ENCODE assay signal across 8 cellular contexts in the genomic region with DNA sequence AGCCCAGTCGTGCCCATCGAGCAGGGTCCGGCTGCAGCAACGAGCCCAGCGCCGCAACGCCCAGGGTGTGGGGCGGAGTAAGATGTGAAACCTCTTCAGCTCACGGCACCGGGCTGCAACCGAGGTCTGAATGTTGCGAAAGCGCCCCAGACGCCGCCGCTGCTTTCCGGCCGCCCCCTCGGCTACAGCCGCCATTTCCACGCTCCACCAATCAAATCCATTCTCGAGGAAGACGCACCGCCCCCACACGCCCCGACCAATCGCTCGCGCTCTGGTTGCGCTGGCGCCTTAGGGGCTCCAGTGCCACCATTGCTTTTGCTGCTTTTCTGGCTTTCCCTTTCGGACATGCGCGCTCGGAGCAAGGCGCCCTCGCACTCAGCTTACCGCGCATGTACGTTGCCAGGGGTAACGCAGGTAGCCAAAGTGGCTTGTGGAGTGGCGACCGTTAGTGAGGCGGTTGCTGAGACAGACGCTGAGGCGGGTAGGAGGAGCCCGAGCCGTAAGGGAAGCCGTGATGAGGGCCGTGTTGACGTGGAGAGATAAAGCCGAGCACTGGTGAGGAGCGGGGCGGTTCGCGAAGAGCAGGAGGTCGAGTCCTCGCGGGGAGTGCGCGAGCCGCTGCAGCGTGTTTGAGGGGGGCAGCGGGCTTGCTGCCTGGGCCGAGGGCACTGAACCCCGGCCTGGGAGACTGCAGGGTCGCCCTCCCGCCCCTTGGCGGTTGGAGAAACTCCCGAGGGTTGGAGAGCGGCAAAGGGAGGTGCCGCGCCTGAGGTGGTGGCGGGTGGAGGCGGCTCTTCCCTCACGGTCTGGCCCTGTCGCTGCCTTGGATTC. TPM values are rescaled to one million over a fixed set of nuclear protein-coding genes. Genes with fewer than 3 reads are reported as not detected.
DNase-seq lines count a peak whose midpoint lies in the region; ATAC-seq, FAIRE-seq and TF ChIP-seq lines count a peak whose summit lies in the region.

A gene with protein sequence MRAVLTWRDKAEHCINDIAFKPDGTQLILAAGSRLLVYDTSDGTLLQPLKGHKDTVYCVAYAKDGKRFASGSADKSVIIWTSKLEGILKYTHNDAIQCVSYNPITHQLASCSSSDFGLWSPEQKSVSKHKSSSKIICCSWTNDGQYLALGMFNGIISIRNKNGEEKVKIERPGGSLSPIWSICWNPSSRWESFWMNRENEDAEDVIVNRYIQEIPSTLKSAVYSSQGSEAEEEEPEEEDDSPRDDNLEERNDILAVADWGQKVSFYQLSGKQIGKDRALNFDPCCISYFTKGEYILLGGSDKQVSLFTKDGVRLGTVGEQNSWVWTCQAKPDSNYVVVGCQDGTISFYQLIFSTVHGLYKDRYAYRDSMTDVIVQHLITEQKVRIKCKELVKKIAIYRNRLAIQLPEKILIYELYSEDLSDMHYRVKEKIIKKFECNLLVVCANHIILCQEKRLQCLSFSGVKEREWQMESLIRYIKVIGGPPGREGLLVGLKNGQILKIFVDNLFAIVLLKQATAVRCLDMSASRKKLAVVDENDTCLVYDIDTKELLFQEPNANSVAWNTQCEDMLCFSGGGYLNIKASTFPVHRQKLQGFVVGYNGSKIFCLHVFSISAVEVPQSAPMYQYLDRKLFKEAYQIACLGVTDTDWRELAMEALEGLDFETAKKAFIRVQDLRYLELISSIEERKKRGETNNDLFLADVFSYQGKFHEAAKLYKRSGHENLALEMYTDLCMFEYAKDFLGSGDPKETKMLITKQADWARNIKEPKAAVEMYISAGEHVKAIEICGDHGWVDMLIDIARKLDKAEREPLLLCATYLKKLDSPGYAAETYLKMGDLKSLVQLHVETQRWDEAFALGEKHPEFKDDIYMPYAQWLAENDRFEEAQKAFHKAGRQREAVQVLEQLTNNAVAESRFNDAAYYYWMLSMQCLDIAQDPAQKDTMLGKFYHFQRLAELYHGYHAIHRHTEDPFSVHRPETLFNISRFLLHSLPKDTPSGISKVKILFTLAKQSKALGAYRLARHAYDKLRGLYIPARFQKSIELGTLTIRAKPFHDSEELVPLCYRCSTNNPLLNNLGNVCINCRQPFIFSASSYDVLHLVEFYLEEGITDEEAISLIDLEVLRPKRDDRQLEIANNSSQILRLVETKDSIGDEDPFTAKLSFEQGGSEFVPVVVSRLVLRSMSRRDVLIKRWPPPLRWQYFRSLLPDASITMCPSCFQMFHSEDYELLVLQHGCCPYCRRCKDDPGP (plus strand): TSS at position 408 of the 831 bp plus-strand sequence. CDS start 107 bp downstream, at position 515.
A gene (minus strand): TSS at position 132 of the 831 bp plus-strand sequence. CDS start 115 bp downstream, at position 17.

- peaks cover 51% of the 10 kb centered on the region for H3K4me1 Mint-ChIP-seq in T-helper 2 cell treated with Interferon-gamma antibody and Interleukin-4, amounts not matched to agents 5 μg/mL and 100 μg/mL, for 36 hours (ENCODE audit: low read depth)

- H3K4me1 ChIP-seq in ascending aorta (peaks cover 16 to 36% of the 10 kb centered on the region in 2 donors), right atrium auricular region (peaks cover 0 to 52% of the 10 kb centered on the region in 2 donors), psoas muscle (peaks cover 46% of the 10 kb centered on the region)

- H3K27me3 ChIP-seq in ascending aorta, result no peaks in the 10 kb centered on the region
- no peaks in the 10 kb centered on the region for H3K27me3 ChIP-seq in right atrium auricular region
- no peaks in the 10 kb centered on the region for H3K27me3 ChIP-seq in psoas muscle (ENCODE audit: insufficient read depth in 3 of 3, low read length in 2 of 3)

- H3K27ac Mint-ChIP-seq in T-helper 2 cell treated with Interferon-gamma antibody and Interleukin-4, amounts not matched to agents 5 μg/mL and 100 μg/mL, for 36 hours, result peak within 1 kb of the TSS; percentile 99

- peaks cover 27% of the 10 kb centered on the region for H3K36me3 Mint-ChIP-seq in T-helper 2 cell treated with Interferon-gamma antibody and Interleukin-4, amounts not matched to agents 5 μg/mL and 100 μg/mL, for 36 hours (ENCODE audit: low read depth)

- WGBS in psoas muscle, 3 donors, result 0% methylated on average over 64 to 77 of the region's 77 CpGs

- DNase-seq in NCI-H1930 (lab: John Stamatoyannopoulos, UW) (peak; percentile 98), ascending aorta (ENCODE audit: low spot score in 2 of 2) (peak; percentile 94 to 99), right atrium auricular region (ENCODE audit: low spot score) (peak; percentile 98), psoas muscle (peak; percentile 98 to 99), urothelium cell line (ENCODE audit: low spot score) (peak; percentile 99)
- DNase-seq in T-helper 2 cell treated with Interferon-gamma antibody and Interleukin-4, amounts not matched to agents 5 μg/mL and 100 μg/mL, for 36 hours (ENCODE audit: low spot score), result peak; percentile 100

- no peaks in the 10 kb centered on the region for H3K9me3 ChIP-seq in ascending aorta
- H3K9me3 ChIP-seq in right atrium auricular region, result no peaks in the 10 kb centered on the region
- no peaks in the 10 kb centered on the region for H3K9me3 ChIP-seq in psoas muscle

- H3K27me3 Mint-ChIP-seq in T-helper 2 cell treated with Interferon-gamma antibody and Interleukin-4, amounts not matched to agents 5 μg/mL and 100 μg/mL, for 36 hours (ENCODE audit: low read depth), result no peaks in the 10 kb centered on the region

- H3K4me3 Mint-ChIP-seq in T-helper 2 cell treated with Interferon-gamma antibody and Interleukin-4, amounts not matched to agents 5 μg/mL and 100 μg/mL, for 36 hours, result peak within 1 kb of the TSS; percentile 93

- H3K9me3 Mint-ChIP-seq in T-helper 2 cell treated with Interferon-gamma antibody and Interleukin-4, amounts not matched to agents 5 μg/mL and 100 μg/mL, for 36 hours, result no peaks in the 10 kb centered on the region

- peak in 1 of 3 experiments; percentile 19 for TF ChIP-seq CTCF in ascending aorta (IDR thresholded peaks at IDR 0.05)
- no peak for TF ChIP-seq CTCF in right atrium auricular region (IDR thresholded peaks at IDR 0.05)
- TF ChIP-seq CTCF in psoas muscle (IDR thresholded peaks at IDR 0.05), result no peak

- peak; percentile 93 for FAIRE-seq in urothelium cell line (lab: Jason Lieb, UNC)

- H3K36me3 ChIP-seq in ascending aorta (peaks cover 13 to 23% of the 10 kb centered on the region in 2 donors), right atrium auricular region (peaks cover 25% of the 10 kb centered on the region), psoas muscle (ENCODE audit: insufficient read depth in 1 of 2, low read depth in 1 of 2) (peaks cover 0 to 31% of the 10 kb centered on the region in 2 donors)

- H3K27ac ChIP-seq in ascending aorta, result peak within 1 kb of the TSS; percentile 84 to 85
- peak within 1 kb of the TSS; percentile 85 to 92 for H3K27ac ChIP-seq in right atrium auricular region
- H3K27ac ChIP-seq in psoas muscle, result peak within 1 kb of the TSS; percentile 91

- intact Hi-C loops in ascending aorta (cut with DNase I) (loop anchor here (1.0 to 5.0 kb wide), 5 partner anchors 12 to 187 kb away; a partner anchor contains a TSS), psoas muscle (cut with DNase I) (loop anchor here in 1 of 2 donors (5.0 kb wide), 1 partner anchor 42 kb away; no protein-coding TSS in a partner anchor)

- H3K4me3 ChIP-seq in ascending aorta (peak within 1 kb of the TSS; percentile 84 to 96), right atrium auricular region (peak within 1 kb of the TSS; percentile 82 to 88), psoas muscle (peak within 1 kb of the TSS; percentile 95)

- ATAC-seq in GM18502 (IDR thresholded peaks at IDR 0.05; ENCODE audit: poor library complexity, unreplicated experiment) (peak; percentile 87), HG02970 (IDR thresholded peaks at IDR 0.05; ENCODE audit: low FRiP score, unreplicated experiment) (peak; percentile 87), psoas muscle (peak; percentile 95 to 97 (median 96))

RNA-seq across cellular contexts. Expression of the first gene that starts in this region (rescaled TPM):
- total RNA-seq in ascending aorta (51.1 TPM), right atrium auricular region (10 to 100 TPM; 18.5 to 36.9 TPM), psoas muscle (1 to 10 TPM; 4.5 to 7.3 (median 5.7) TPM)
- 1 to 10 TPM; 2.3 to 4.3 (median 3.2) TPM for polyA plus RNA-seq in psoas muscle

RNA-seq across cellular contexts. Expression of the second gene that starts in this region (rescaled TPM):
- total RNA-seq in ascending aorta (57.6 TPM), right atrium auricular region (10 to 100 TPM; 17.8 to 26.4 TPM), psoas muscle (10 to 100 TPM; 16.0 to 23.1 (median 19.9) TPM)
- 10 to 100 TPM; 17.9 to 30.4 (median 18.1) TPM for polyA plus RNA-seq in psoas muscle

Comparison
In these comparisons a context has a peak if more than half of its experiments do, and no peak if none do; other contexts are left out.
1. Peak in every context shown above with its lines: DNase-seq, ATAC-seq, H3K4me3 ChIP-seq and H3K27ac ChIP-seq.